16 cellular contexts compared by ENCODE assay signal in genomic region chr3:107833046-107833445, GRCh38.
"Had no signal": no experiment of that assay in that cellular context is flagged by ENCODE, and none has a peak within 500 bp of the region (broad histone marks: within the 10 kb centered on the region; RNA-seq: fewer than 3 reads in every experiment).

No MANE protein-coding gene starts in this region.

- H3K27ac Mint-ChIP-seq: activated naive CD4-positive, alpha-beta T cell treated with anti-CD3 and anti-CD28 coated beads, Interleukin-2, amount 10 ng/mL, durations not matched to agents 7 days and 5 days had no signal

- H3K4me3 Mint-ChIP-seq: activated naive CD4-positive, alpha-beta T cell treated with anti-CD3 and anti-CD28 coated beads, Interleukin-2, amount 10 ng/mL, durations not matched to agents 7 days and 5 days had no signal

- H3K27me3 Mint-ChIP-seq: activated naive CD4-positive, alpha-beta T cell treated with anti-CD3 and anti-CD28 coated beads, Interleukin-2, amount 10 ng/mL, durations not matched to agents 7 days and 5 days had no signal

- H3K4me1 Mint-ChIP-seq: activated naive CD4-positive, alpha-beta T cell treated with anti-CD3 and anti-CD28 coated beads, Interleukin-2, amount 10 ng/mL, durations not matched to agents 7 days and 5 days had no signal

- DNase-seq: activated CD4-positive, alpha-beta T cell treated with anti-CD3 and anti-CD28 coated beads, Interleukin-2, amount 50 U/mL, for 48 hours; activated naive CD4-positive, alpha-beta T cell treated with anti-CD3 and anti-CD28 coated beads, Interleukin-2, amount 10 ng/mL, durations not matched to agents 7 days and 5 days; activated T-cell treated with anti-CD3 and anti-CD28 coated beads, Interleukin-2, amount 50 U/mL, for 1 hour; caudate nucleus; cortex of kidney; effector CD4-positive, alpha-beta T cell; esophagus squamous epithelium; foreskin fibroblast; glutamatergic neuron; lower lobe of right lung; posterior cingulate gyrus; retina; stimulated activated CD4-positive, alpha-beta T cell treated with anti-CD3 and anti-CD28 coated beads, Interleukin-4, amount 100 ng/mL, for 24 hours; stimulated activated naive CD4-positive, alpha-beta T cell; T-helper 1 cell had no signal

- H3K36me3 ChIP-seq: esophagus squamous epithelium, lower lobe of right lung, tibial nerve had no signal

- H3K27me3 ChIP-seq: esophagus squamous epithelium, tibial nerve had no signal

- H3K27ac ChIP-seq: esophagus squamous epithelium, lower lobe of right lung, tibial nerve had no signal

- H3K9me3 ChIP-seq: esophagus squamous epithelium, lower lobe of right lung, tibial nerve had no signal

- H3K36me3 Mint-ChIP-seq: activated naive CD4-positive, alpha-beta T cell treated with anti-CD3 and anti-CD28 coated beads, Interleukin-2, amount 10 ng/mL, durations not matched to agents 7 days and 5 days had no signal

- H3K9me3 Mint-ChIP-seq: activated naive CD4-positive, alpha-beta T cell treated with anti-CD3 and anti-CD28 coated beads, Interleukin-2, amount 10 ng/mL, durations not matched to agents 7 days and 5 days had no signal

- H3K4me1 ChIP-seq: esophagus squamous epithelium, lower lobe of right lung, tibial nerve had no signal

- H3K4me3 ChIP-seq: esophagus squamous epithelium, lower lobe of right lung, tibial nerve had no signal
